17 cellular contexts compared by ENCODE assay signal in the genomic region with DNA sequence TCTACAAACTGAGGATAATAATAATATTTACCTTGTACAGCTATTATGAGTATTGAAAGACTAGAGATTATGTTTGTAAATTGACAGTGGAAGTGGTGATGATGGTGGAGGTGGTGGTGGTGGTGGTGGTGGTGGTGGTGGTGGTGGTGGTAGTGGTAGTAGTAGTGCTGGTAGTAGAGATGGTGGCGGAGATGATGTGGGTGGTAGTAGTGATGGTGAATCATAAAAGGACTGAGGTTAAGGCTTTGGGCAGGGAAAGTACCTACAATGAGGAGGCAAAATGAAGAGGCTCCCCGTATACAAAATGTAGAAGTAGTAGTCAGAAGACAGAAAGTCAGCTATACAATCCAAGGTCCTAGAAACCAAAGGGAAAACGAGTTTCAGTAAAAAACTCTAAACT.
DNase-seq lines count a peak whose midpoint lies in the region; ATAC-seq, FAIRE-seq and TF ChIP-seq lines count a peak whose summit lies in the region.
"Had no signal": no experiment of that assay in that cellular context is flagged by ENCODE, and none has a peak within 500 bp of the region (broad histone marks: within the 10 kb centered on the region; RNA-seq: fewer than 3 reads in every experiment).

No MANE protein-coding gene starts in this region.

- H3K9ac ChIP-seq in OCI-LY3 (ENCODE audit: low read length) (no peak overlapping the region; the same call in 1 of the 2 replicates), HepG2 (ENCODE audit: insufficient read depth, low read depth, low read length) (no peak overlapping the region)

- peaks cover 22% of the 10 kb centered on the region for H3K4me1 ChIP-seq in OCI-LY3 (ENCODE audit: low read length)
- H3K4me1 ChIP-seq in HepG2 (ENCODE audit: insufficient read depth, low read length) = no peaks in the 10 kb centered on the region
- H3K4me1 ChIP-seq: foreskin keratinocyte, right atrium auricular region, SJSA1 had no signal

- no peak for TF ChIP-seq RAD21 in HepG2 (CRISPR knock-in tag; IDR thresholded peaks at IDR 0.05)

- H3K27ac ChIP-seq in OCI-LY3 (ENCODE audit: low read length) (peak overlapping the region; percentile 56; the same call in 1 of the 2 replicates), HepG2 (ENCODE audit: extremely low read length, insufficient read depth, low read length) (no peak overlapping the region)
- H3K27ac ChIP-seq: foreskin keratinocyte, right atrium auricular region, SJSA1 had no signal

- peaks cover 10% of the 10 kb centered on the region for H3K36me3 Mint-ChIP-seq in activated naive CD8-positive, alpha-beta T cell treated with anti-CD3 and anti-CD28 coated beads for 36 hours
- H3K36me3 Mint-ChIP-seq: memory B cell had no signal

- TF ChIP-seq EP300 in HepG2 (IDR thresholded peaks at IDR 0.05; ENCODE audit: low read depth in 2 of 2, low read length in 2 of 2) (no peak), HepG2 (CRISPR knock-in tag; IDR thresholded peaks at IDR 0.05; ENCODE audit: borderline replicate concordance) (no peak)

- intact Hi-C loops in HepG2 (cut with micrococcal nuclease; ENCODE audit: unreplicated experiment) = no loop called here

- in situ Hi-C loops in HepG2 (cut with HindIII; ENCODE audit: extremely low pct_ligation_motif_present, low pct_unique_long_range_greater_than_20kb) = no loop called here

- CTCF ChIA-PET in HepG2 (lab: Yijun Ruan, JAX; ENCODE audit: low intra/inter-chr PET ratio, low total read pairs) = no interaction called here

- DNase-seq in activated CD4-positive, alpha-beta T cell treated with anti-CD3 and anti-CD28 coated beads, Interleukin-2, amount 50 U/mL, for 24 hours (ENCODE audit: low read depth in 1 of 2, low spot score in 1 of 2) = peak; percentile 5 to 39
- peak; percentile 34 for DNase-seq in activated naive CD8-positive, alpha-beta T cell treated with anti-CD3 and anti-CD28 coated beads for 36 hours
- DNase-seq in stimulated activated CD4-positive, alpha-beta T cell treated with anti-CD3 and anti-CD28 coated beads, TNF-alpha, amount 100 ng/mL, for 24 hours (ENCODE audit: low read depth in 3 of 3) = peak; percentile 3 to 29 (median 29)
- DNase-seq in HepG2 (ENCODE audit: low spot score) = no peak
- DNase-seq in inferior parietal cortex (ENCODE audit: extremely low spot score) = no peak
- DNase-seq: C1 segment of cervical spinal cord, cerebellar nuclear complex, DND-41, foreskin keratinocyte, Karpas-422, NCI-H1417, NCI-H446 treated with DMSO at 0.1 percent for 48 hours had no signal

- H3K4me3 ChIP-seq in OCI-LY3 (ENCODE audit: low read length) (no peak overlapping the region), HepG2 (replicated peaks in 1 of 3; ENCODE audit: insufficient read depth in 1 of 3, low read depth in 2 of 3, low read length in 3 of 3) (no peak overlapping the region)
- H3K4me3 ChIP-seq: right atrium auricular region, SJSA1 had no signal

- H2AFZ ChIP-seq in OCI-LY3 (ENCODE audit: low read depth, low read length) = peak overlapping the region; percentile 31; the same call in 1 of the 2 replicates
- H2AFZ ChIP-seq in HepG2 (ENCODE audit: low read length) = no peak overlapping the region

- no peak for TF ChIP-seq POLR2A in HepG2 (IDR thresholded peaks at IDR 0.05; ENCODE audit: insufficient read depth in 1 of 2, low read depth in 2 of 2, low read length in 2 of 2)

- FAIRE-seq in HepG2 (lab: Jason Lieb, UNC) = no peak

- H3K36me3 ChIP-seq in OCI-LY3 (replicated peaks; ENCODE audit: low read depth, low read length) = no peaks in the 10 kb centered on the region
- H3K36me3 ChIP-seq in HepG2 (replicated peaks in 1 of 2; ENCODE audit: control insufficient read depth in 1 of 2, insufficient read depth in 2 of 2, low read length in 2 of 2) = no peaks in the 10 kb centered on the region
- H3K36me3 ChIP-seq: right atrium auricular region, SJSA1 had no signal

- H3K27me3 Mint-ChIP-seq in activated naive CD8-positive, alpha-beta T cell treated with anti-CD3 and anti-CD28 coated beads for 36 hours = no peaks in the 10 kb centered on the region
- H3K27me3 Mint-ChIP-seq: memory B cell had no signal

- no peaks in the 10 kb centered on the region for H3K9me3 ChIP-seq in OCI-LY3 (ENCODE audit: insufficient read depth, low read length)
- H3K9me3 ChIP-seq in HepG2 (ENCODE audit: low read length) = no peaks in the 10 kb centered on the region
- H3K9me3 ChIP-seq: SJSA1 had no signal

- no peaks in the 10 kb centered on the region for H3K27me3 ChIP-seq in OCI-LY3 (ENCODE audit: low read depth, low read length)
- H3K27me3 ChIP-seq in HepG2 (ENCODE audit: control insufficient read depth in 1 of 2, insufficient read depth in 2 of 2, low read length in 2 of 2) = no peaks in the 10 kb centered on the region
- H3K27me3 ChIP-seq: foreskin keratinocyte, right atrium auricular region, SJSA1 had no signal

- H3K79me2 ChIP-seq in OCI-LY3 (ENCODE audit: low read length) (no peaks in the 10 kb centered on the region), HepG2 (ENCODE audit: insufficient read depth, low read length) (no peaks in the 10 kb centered on the region)

- peaks cover 19% of the 10 kb centered on the region for H3K4me1 Mint-ChIP-seq in activated naive CD8-positive, alpha-beta T cell treated with anti-CD3 and anti-CD28 coated beads for 36 hours
- H3K4me1 Mint-ChIP-seq: memory B cell had no signal

- no peak for TF ChIP-seq CTCF in OCI-LY3 (IDR thresholded peaks at IDR 0.05; ENCODE audit: low read depth, low read length)
- no peak for TF ChIP-seq CTCF in HepG2 (CRISPR knock-in tag; IDR thresholded peaks at IDR 0.05)

- POLR2A ChIA-PET in HepG2 (lab: Yijun Ruan, JAX) = no interaction called here

- no TSS peak for BruUV-seq in HepG2 (replicated peaks; lab: Mats Ljungman, UMichigan)

- peak overlapping the region; percentile 81 for H3K27ac Mint-ChIP-seq in activated naive CD8-positive, alpha-beta T cell treated with anti-CD3 and anti-CD28 coated beads for 36 hours
- H3K27ac Mint-ChIP-seq: memory B cell had no signal

- 33% methylated on average over 3 of the region's 3 CpGs for WGBS in HepG2 (ENCODE audit: low lambda C conversion rate)

- ATAC-seq in HepG2 (no peak), GM19395 (IDR thresholded peaks at IDR 0.05; ENCODE audit: unreplicated experiment) (no peak)
- ATAC-seq: foreskin keratinocyte had no signal

- peak overlapping the region; percentile 50 for H3K4me3 Mint-ChIP-seq in activated naive CD8-positive, alpha-beta T cell treated with anti-CD3 and anti-CD28 coated beads for 36 hours
- H3K4me3 Mint-ChIP-seq: memory B cell had no signal

- no peaks in the 10 kb centered on the region for H4K20me1 ChIP-seq in OCI-LY3 (ENCODE audit: insufficient read depth, low read length)
- H4K20me1 ChIP-seq in HepG2 (ENCODE audit: insufficient read depth, low read length) = no peaks in the 10 kb centered on the region

- H3K4me2 ChIP-seq in OCI-LY3 (ENCODE audit: low read length) = peak overlapping the region; percentile 39
- H3K4me2 ChIP-seq in HepG2 (ENCODE audit: low read depth, low read length) = no peak overlapping the region

- peaks cover 16% of the 10 kb centered on the region for H3K9me3 Mint-ChIP-seq in activated naive CD8-positive, alpha-beta T cell treated with anti-CD3 and anti-CD28 coated beads for 36 hours
- H3K9me3 Mint-ChIP-seq: memory B cell had no signal

TF ChIP-seq in HepG2, 621 proteins besides CTCF, POLR2A, EP300 and RAD21 (continues in another document):
- TF ChIP-seq ZNF225 (CRISPR knock-in tag; IDR thresholded peaks at IDR 0.05) = no peak
- TF ChIP-seq SOX13 (IDR thresholded peaks at IDR 0.05) = no peak
- TF ChIP-seq SOX13 (CRISPR knock-in tag; conservative IDR thresholded peaks at IDR 0.05 in 1 of 2, IDR thresholded peaks at IDR 0.05 in 1 of 2) = no peak
- no peak for TF ChIP-seq MED8 (CRISPR knock-in tag; IDR thresholded peaks at IDR 0.05; ENCODE audit: insufficient replicate concordance)
- TF ChIP-seq HNF4G (IDR thresholded peaks at IDR 0.05; ENCODE audit: borderline replicate concordance, low read depth, low read length) = no peak
- no peak for TF ChIP-seq HNF4G (CRISPR knock-in tag; IDR thresholded peaks at IDR 0.05; ENCODE audit: borderline replicate concordance, low read depth)
- no peak for TF ChIP-seq SNAI1 (CRISPR knock-in tag; IDR thresholded peaks at IDR 0.05; ENCODE audit: borderline replicate concordance)
- TF ChIP-seq, protein P1, sequence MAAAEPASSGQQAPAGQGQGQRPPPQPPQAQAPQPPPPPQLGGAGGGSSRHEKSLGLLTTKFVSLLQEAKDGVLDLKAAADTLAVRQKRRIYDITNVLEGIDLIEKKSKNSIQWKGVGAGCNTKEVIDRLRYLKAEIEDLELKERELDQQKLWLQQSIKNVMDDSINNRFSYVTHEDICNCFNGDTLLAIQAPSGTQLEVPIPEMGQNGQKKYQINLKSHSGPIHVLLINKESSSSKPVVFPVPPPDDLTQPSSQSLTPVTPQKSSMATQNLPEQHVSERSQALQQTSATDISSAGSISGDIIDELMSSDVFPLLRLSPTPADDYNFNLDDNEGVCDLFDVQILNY (CRISPR knock-in tag; conservative IDR thresholded peaks at IDR 0.05) = no peak
- TF ChIP-seq, protein P2, sequence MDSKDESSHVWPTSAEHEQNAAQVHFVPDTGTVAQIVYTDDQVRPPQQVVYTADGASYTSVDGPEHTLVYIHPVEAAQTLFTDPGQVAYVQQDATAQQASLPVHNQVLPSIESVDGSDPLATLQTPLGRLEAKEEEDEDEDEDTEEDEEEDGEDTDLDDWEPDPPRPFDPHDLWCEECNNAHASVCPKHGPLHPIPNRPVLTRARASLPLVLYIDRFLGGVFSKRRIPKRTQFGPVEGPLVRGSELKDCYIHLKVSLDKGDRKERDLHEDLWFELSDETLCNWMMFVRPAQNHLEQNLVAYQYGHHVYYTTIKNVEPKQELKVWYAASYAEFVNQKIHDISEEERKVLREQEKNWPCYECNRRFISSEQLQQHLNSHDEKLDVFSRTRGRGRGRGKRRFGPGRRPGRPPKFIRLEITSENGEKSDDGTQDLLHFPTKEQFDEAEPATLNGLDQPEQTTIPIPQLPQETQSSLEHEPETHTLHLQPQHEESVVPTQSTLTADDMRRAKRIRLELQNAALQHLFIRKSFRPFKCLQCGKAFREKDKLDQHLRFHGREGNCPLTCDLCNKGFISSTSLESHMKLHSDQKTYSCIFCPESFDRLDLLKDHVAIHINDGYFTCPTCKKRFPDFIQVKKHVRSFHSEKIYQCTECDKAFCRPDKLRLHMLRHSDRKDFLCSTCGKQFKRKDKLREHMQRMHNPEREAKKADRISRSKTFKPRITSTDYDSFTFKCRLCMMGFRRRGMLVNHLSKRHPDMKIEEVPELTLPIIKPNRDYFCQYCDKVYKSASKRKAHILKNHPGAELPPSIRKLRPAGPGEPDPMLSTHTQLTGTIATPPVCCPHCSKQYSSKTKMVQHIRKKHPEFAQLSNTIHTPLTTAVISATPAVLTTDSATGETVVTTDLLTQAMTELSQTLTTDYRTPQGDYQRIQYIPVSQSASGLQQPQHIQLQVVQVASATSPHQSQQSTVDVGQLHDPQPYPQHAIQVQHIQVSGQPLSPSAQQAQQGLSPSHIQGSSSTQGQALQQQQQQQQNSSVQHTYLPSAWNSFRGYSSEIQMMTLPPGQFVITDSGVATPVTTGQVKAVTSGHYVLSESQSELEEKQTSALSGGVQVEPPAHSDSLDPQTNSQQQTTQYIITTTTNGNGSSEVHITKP (CRISPR knock-in tag; IDR thresholded peaks at IDR 0.05; ENCODE audit: low read depth) = no peak
- TF ChIP-seq ZNF253 (CRISPR knock-in tag; IDR thresholded peaks at IDR 0.05; ENCODE audit: borderline replicate concordance) = no peak
- no peak for TF ChIP-seq WIZ (CRISPR knock-in tag; IDR thresholded peaks at IDR 0.05)

Comparison
In these comparisons a context has a peak if more than half of its experiments do, and no peak if none do; other contexts are left out.
1. DNase-seq: peak in activated CD4-positive, alpha-beta T cell treated with anti-CD3 and anti-CD28 coated beads, Interleukin-2, amount 50 U/mL, for 24 hours (2 of 2), activated naive CD8-positive, alpha-beta T cell treated with anti-CD3 and anti-CD28 coated beads for 36 hours (single experiment) and stimulated activated CD4-positive, alpha-beta T cell treated with anti-CD3 and anti-CD28 coated beads, TNF-alpha, amount 100 ng/mL, for 24 hours (3 of 3); none in HepG2 (single experiment) and inferior parietal cortex (single experiment).